Comparison of ENCODE assay signal across 8 cellular contexts in genomic region chr2:42792583-42793313, GRCh38. TPM values are rescaled to one million over a fixed set of nuclear protein-coding genes. Genes with fewer than 3 reads are reported as not detected.
DNase-seq lines count a peak whose midpoint lies in the region; ATAC-seq and TF ChIP-seq lines count a peak whose summit lies in the region.

TSS of gene HAAO (minus strand) at chr2:42792583. CDS start at chr2:42792536, 47 bp downstream.

- DNase-seq in activated CD8-positive, alpha-beta memory T cell treated with anti-CD3 and anti-CD28 coated beads, Interleukin-2, amount 10 ng/mL, durations not matched to agents 7 days and 5 days: no peak
- DNase-seq in activated CD8-positive, alpha-beta memory T cell treated with anti-CD3 and anti-CD28 coated beads, Interleukin-2, amount 50 U/mL, for 48 hours: no peak
- DNase-seq in kidney epithelial cell (ENCODE audit: low read depth) (no peak), glomerular visceral epithelial cell (ENCODE audit: extremely low spot score) (no peak), HUDEP-2 (lab: John Stamatoyannopoulos, UW; ENCODE audit: unreplicated experiment in 76 of 76) (no peak)

- ATAC-seq in activated CD8-positive, alpha-beta memory T cell treated with anti-CD3 and anti-CD28 coated beads, Interleukin-2, amount 10 ng/mL, durations not matched to agents 7 days and 5 days: peak; percentile 35
- peak; percentile 36 for ATAC-seq in HG03159 (IDR thresholded peaks at IDR 0.05; ENCODE audit: unreplicated experiment)
- ATAC-seq in stimulated activated memory B cell treated with anti-CD40 and anti-IgM and Interleukin-4, amounts not matched to agents 10 μg/mL and 1 μg/mL and 100 μg/mL, for 72 hours: peak; percentile 71

- peak within 1 kb of the TSS; percentile 43 for H3K4me3 ChIP-seq in kidney epithelial cell (ENCODE audit: low read depth, low read length)

- TF ChIP-seq CTCF in brain (conservative IDR thresholded peaks at IDR 0.05) (peak in 1 of 2 experiments; percentile 19), kidney epithelial cell (IDR thresholded peaks at IDR 0.05; ENCODE audit: insufficient read depth, low read length, poor library complexity, severe bottlenecking) (no peak)

- peaks cover 2% of the 10 kb centered on the region for H3K36me3 Mint-ChIP-seq in activated CD8-positive, alpha-beta memory T cell treated with anti-CD3 and anti-CD28 coated beads, Interleukin-2, amount 10 ng/mL, durations not matched to agents 7 days and 5 days
- H3K36me3 Mint-ChIP-seq in brain: peaks cover 40% of the 10 kb centered on the region
- peaks cover 27% of the 10 kb centered on the region for H3K36me3 Mint-ChIP-seq in stimulated activated memory B cell treated with anti-CD40 and anti-IgM and Interleukin-4, amounts not matched to agents 10 μg/mL and 1 μg/mL and 100 μg/mL, for 72 hours

- peak within 1 kb of the TSS; percentile 60 for H3K4me3 Mint-ChIP-seq in activated CD8-positive, alpha-beta memory T cell treated with anti-CD3 and anti-CD28 coated beads, Interleukin-2, amount 10 ng/mL, durations not matched to agents 7 days and 5 days
- H3K4me3 Mint-ChIP-seq in brain: peak within 1 kb of the TSS in 4 of 5 experiments; percentile 48 to 76 (median 68)
- H3K4me3 Mint-ChIP-seq in stimulated activated memory B cell treated with anti-CD40 and anti-IgM and Interleukin-4, amounts not matched to agents 10 μg/mL and 1 μg/mL and 100 μg/mL, for 72 hours: peak within 1 kb of the TSS; percentile 85

- no peaks in the 10 kb centered on the region for H3K36me3 ChIP-seq in kidney epithelial cell (ENCODE audit: control insufficient read depth, insufficient read depth, low read length)

- H3K4me1 Mint-ChIP-seq in activated CD8-positive, alpha-beta memory T cell treated with anti-CD3 and anti-CD28 coated beads, Interleukin-2, amount 10 ng/mL, durations not matched to agents 7 days and 5 days: peaks cover 33% of the 10 kb centered on the region
- H3K4me1 Mint-ChIP-seq in brain: peaks cover 22% of the 10 kb centered on the region
- H3K4me1 Mint-ChIP-seq in stimulated activated memory B cell treated with anti-CD40 and anti-IgM and Interleukin-4, amounts not matched to agents 10 μg/mL and 1 μg/mL and 100 μg/mL, for 72 hours: peaks cover 70% of the 10 kb centered on the region

- H3K27me3 Mint-ChIP-seq in activated CD8-positive, alpha-beta memory T cell treated with anti-CD3 and anti-CD28 coated beads, Interleukin-2, amount 10 ng/mL, durations not matched to agents 7 days and 5 days: peaks cover 38% of the 10 kb centered on the region
- H3K27me3 Mint-ChIP-seq in brain: peaks cover 40% of the 10 kb centered on the region
- H3K27me3 Mint-ChIP-seq in stimulated activated memory B cell treated with anti-CD40 and anti-IgM and Interleukin-4, amounts not matched to agents 10 μg/mL and 1 μg/mL and 100 μg/mL, for 72 hours: no peaks in the 10 kb centered on the region

- H3K9me3 Mint-ChIP-seq in activated CD8-positive, alpha-beta memory T cell treated with anti-CD3 and anti-CD28 coated beads, Interleukin-2, amount 10 ng/mL, durations not matched to agents 7 days and 5 days (ENCODE audit: low read depth): no peaks in the 10 kb centered on the region
- peaks cover 0 to 26% (median 3%) of the 10 kb centered on the region in 5 experiments for H3K9me3 Mint-ChIP-seq in brain
- no peaks in the 10 kb centered on the region for H3K9me3 Mint-ChIP-seq in stimulated activated memory B cell treated with anti-CD40 and anti-IgM and Interleukin-4, amounts not matched to agents 10 μg/mL and 1 μg/mL and 100 μg/mL, for 72 hours

- H3K27me3 ChIP-seq in kidney epithelial cell (ENCODE audit: control insufficient read depth, insufficient read depth, low read length): peaks cover 14% of the 10 kb centered on the region

- CTCF ChIA-PET in activated CD8-positive, alpha-beta memory T cell treated with anti-CD3 and anti-CD28 coated beads, Interleukin-2, amount 10 ng/mL, durations not matched to agents 7 days and 5 days (lab: Charles Lee): no interaction called here

- H3K27ac Mint-ChIP-seq in activated CD8-positive, alpha-beta memory T cell treated with anti-CD3 and anti-CD28 coated beads, Interleukin-2, amount 10 ng/mL, durations not matched to agents 7 days and 5 days: no peak within 1 kb of the TSS
- peak within 1 kb of the TSS in 2 of 5 experiments; percentile 3 to 72 for H3K27ac Mint-ChIP-seq in brain
- H3K27ac Mint-ChIP-seq in stimulated activated memory B cell treated with anti-CD40 and anti-IgM and Interleukin-4, amounts not matched to agents 10 μg/mL and 1 μg/mL and 100 μg/mL, for 72 hours: peak within 1 kb of the TSS; percentile 94

RNA-seq across cellular contexts. Expression of gene HAAO, which starts in this region (rescaled TPM):
- under 1 TPM in 1 of 2 experiments, not detected in 1; 0.56 TPM for total RNA-seq in activated CD8-positive, alpha-beta memory T cell treated with anti-CD3 and anti-CD28 coated beads, Interleukin-2, amount 10 ng/mL, durations not matched to agents 7 days and 5 days
- polyA plus RNA-seq in brain (ENCODE audit: insufficient read depth, low read depth, low replicate concordance): 2.2 TPM
- 1.5 and 2.8 TPM in 2 replicates for total RNA-seq in kidney epithelial cell

Comparison
In these comparisons a context has a peak if more than half of its experiments do, and no peak if none do; other contexts are left out.
1. Peak in ATAC-seq in activated CD8-positive, alpha-beta memory T cell treated with anti-CD3 and anti-CD28 coated beads, Interleukin-2, amount 10 ng/mL, durations not matched to agents 7 days and 5 days; RNA of the gene not detected or under 1 TPM.